Comparison of ENCODE assay signal across 8 cellular contexts in the genomic region with DNA sequence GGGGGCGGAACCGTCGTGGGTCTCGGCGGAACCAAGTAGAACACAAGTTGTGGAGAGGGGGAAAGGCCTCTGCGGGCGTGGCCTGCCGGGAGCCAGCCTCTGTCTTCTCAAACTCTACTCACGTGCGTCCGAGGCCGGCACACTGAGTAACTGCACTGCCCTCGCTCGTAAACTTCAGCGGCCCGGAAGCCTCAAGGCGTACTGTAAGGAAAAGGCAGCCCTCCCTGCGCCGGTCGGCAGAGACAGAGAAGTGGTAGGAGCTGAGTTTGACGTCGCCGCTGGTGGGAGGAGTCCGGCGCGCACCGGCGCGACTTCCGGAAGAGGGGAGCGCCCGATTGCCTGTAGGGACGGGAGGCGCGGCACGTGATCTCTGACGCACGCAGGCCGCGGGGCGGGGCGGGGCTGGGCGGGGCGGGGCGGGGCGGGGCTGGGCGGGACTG.
DNase-seq lines count a peak whose midpoint lies in the region; ATAC-seq and TF ChIP-seq lines count a peak whose summit lies in the region.

A gene with protein sequence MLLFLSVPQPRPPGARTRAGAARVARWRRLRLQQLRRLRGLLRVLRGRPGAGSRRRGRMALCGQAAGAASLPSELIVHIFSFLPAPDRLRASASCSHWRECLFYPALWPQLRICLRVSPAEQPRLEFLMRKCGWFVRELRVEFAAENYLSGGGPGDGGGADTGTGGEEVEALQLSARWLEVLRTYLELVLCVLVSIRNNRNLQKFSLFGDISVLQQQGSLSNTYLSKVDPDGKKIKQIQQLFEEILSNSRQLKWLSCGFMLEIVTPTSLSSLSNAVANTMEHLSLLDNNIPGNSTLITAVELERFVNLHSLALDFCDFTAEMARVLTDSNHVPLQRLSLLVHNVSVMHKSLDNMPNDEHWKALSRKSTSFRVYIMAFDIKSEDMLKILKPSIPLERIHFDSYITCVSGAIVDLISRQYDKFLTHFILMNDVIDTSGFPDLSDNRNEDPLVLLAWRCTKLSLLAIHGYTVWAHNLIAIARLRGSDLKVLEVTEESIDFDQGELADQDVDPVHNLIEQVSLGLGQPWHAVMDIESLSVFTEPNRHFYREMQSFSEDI (minus strand): TSS at position 255 of the 440 bp plus-strand sequence. CDS start 271 bp downstream, outside the sequence.

- no peaks in the 10 kb centered on the region for H3K9me3 Mint-ChIP-seq in activated naive CD4-positive, alpha-beta T cell treated with anti-CD3 and anti-CD28 coated beads, Interleukin-2, amount 10 ng/mL, durations not matched to agents 7 days and 5 days

- H3K36me3 ChIP-seq in SK-N-MC (ENCODE audit: insufficient read depth, low read length) = no peaks in the 10 kb centered on the region

- peak within 1 kb of the TSS; percentile 98 for H3K27ac ChIP-seq in SK-N-MC
- peak within 1 kb of the TSS; percentile 98 for H3K27ac ChIP-seq in substantia nigra (ENCODE audit: low read depth, low read length, poor library complexity, severe bottlenecking)

- TF ChIP-seq CTCF in NB4 (IDR thresholded peaks at IDR 0.05; ENCODE audit: low read depth, low read length) = no peak

- H3K4me3 Mint-ChIP-seq in activated naive CD4-positive, alpha-beta T cell treated with anti-CD3 and anti-CD28 coated beads, Interleukin-2, amount 10 ng/mL, durations not matched to agents 7 days and 5 days = peak within 1 kb of the TSS; percentile 95

- CTCF ChIA-PET in activated naive CD4-positive, alpha-beta T cell treated with anti-CD3 and anti-CD28 coated beads, Interleukin-2, amount 10 ng/mL, durations not matched to agents 7 days and 5 days (lab: Charles Lee) = interaction anchor here (1.3 to 2.4 kb wide), 3 partner anchors 13 to 202 kb away, joined by 3 to 14 read pairs (median 5); no protein-coding TSS in a partner anchor

- no peaks in the 10 kb centered on the region for H3K9me3 ChIP-seq in SK-N-MC (ENCODE audit: low read depth, low read length)

- peak within 1 kb of the TSS; percentile 99 for H3K9ac ChIP-seq in SK-N-MC (ENCODE audit: insufficient read length)

- H3K36me3 Mint-ChIP-seq in activated naive CD4-positive, alpha-beta T cell treated with anti-CD3 and anti-CD28 coated beads, Interleukin-2, amount 10 ng/mL, durations not matched to agents 7 days and 5 days = peaks cover 12% of the 10 kb centered on the region

- H3K27me3 Mint-ChIP-seq in activated naive CD4-positive, alpha-beta T cell treated with anti-CD3 and anti-CD28 coated beads, Interleukin-2, amount 10 ng/mL, durations not matched to agents 7 days and 5 days = no peaks in the 10 kb centered on the region

- TF ChIP-seq POLR2A in NB4 (IDR thresholded peaks at IDR 0.05; ENCODE audit: extremely low read depth, insufficient read length) = no peak

- H3K4me3 ChIP-seq in NB4 (ENCODE audit: low read depth, low read length) (peak within 1 kb of the TSS; percentile 85), SK-N-MC (peak within 1 kb of the TSS; percentile 99)

- peak within 1 kb of the TSS; percentile 100 for H3K27ac Mint-ChIP-seq in activated naive CD4-positive, alpha-beta T cell treated with anti-CD3 and anti-CD28 coated beads, Interleukin-2, amount 10 ng/mL, durations not matched to agents 7 days and 5 days

- ATAC-seq in HG02571 (IDR thresholded peaks at IDR 0.05; ENCODE audit: unreplicated experiment) = peak; percentile 85

- DNase-seq in GF-D8 (lab: John Stamatoyannopoulos, UW) (peak; percentile 90), NB4 (ENCODE audit: low read depth) (peak; percentile 96), SK-N-MC (ENCODE audit: low read depth, low spot score) (peak; percentile 75), germinal center (ENCODE audit: low spot score) (peak; percentile 96), non-pigmented ciliary epithelial cell (ENCODE audit: low read depth) (peak; percentile 86), substantia nigra (lab: John Stamatoyannopoulos, UW) (peak; percentile 83 to 99 (median 96))
- peak; percentile 97 for DNase-seq in activated naive CD4-positive, alpha-beta T cell treated with anti-CD3 and anti-CD28 coated beads, Interleukin-2, amount 10 ng/mL, durations not matched to agents 7 days and 5 days

- H3K4me1 Mint-ChIP-seq in activated naive CD4-positive, alpha-beta T cell treated with anti-CD3 and anti-CD28 coated beads, Interleukin-2, amount 10 ng/mL, durations not matched to agents 7 days and 5 days = peaks cover 43% of the 10 kb centered on the region

Comparison
In these comparisons a context has a peak if more than half of its experiments do, and no peak if none do; other contexts are left out.
1. Peak in every context shown above with its lines: DNase-seq, ATAC-seq, H3K4me3 ChIP-seq and H3K27ac ChIP-seq.